ENCODE assay signal across 7 cellular contexts in genomic region chr16:66695474-66695934, GRCh38. TPM values are rescaled to one million over a fixed set of nuclear protein-coding genes. Genes with fewer than 3 reads are reported as not detected.
DNase-seq lines count a peak whose midpoint lies in the region; ATAC-seq and TF ChIP-seq lines count a peak whose summit lies in the region.

No MANE protein-coding gene starts in this region.

- H3K36me3 ChIP-seq in HCT116 (ENCODE audit: control insufficient read depth in 1 of 2, insufficient read depth in 2 of 2, low read length in 2 of 2), result no peaks in the 10 kb centered on the region
- no peaks in the 10 kb centered on the region for H3K36me3 ChIP-seq in fibroblast of lung (ENCODE audit: control insufficient read depth, insufficient read depth, low read length)
- no peaks in the 10 kb centered on the region for H3K36me3 ChIP-seq in prostate gland

- H2AFZ ChIP-seq in HCT116 (ENCODE audit: low read depth, low read length, poor library complexity, severe bottlenecking) (no peak overlapping the region), fibroblast of lung (ENCODE audit: low read length) (peak overlapping the region; percentile 31)

- H3K27me3 ChIP-seq in HCT116 (ENCODE audit: insufficient read depth, low read length), result no peaks in the 10 kb centered on the region
- H3K27me3 ChIP-seq in fibroblast of lung (ENCODE audit: control insufficient read depth, insufficient read depth, low read length), result no peaks in the 10 kb centered on the region
- H3K27me3 ChIP-seq in prostate gland (replicated peaks; ENCODE audit: insufficient read depth), result no peaks in the 10 kb centered on the region

- ATAC-seq in HCT116 (no peak), HG02759 (IDR thresholded peaks at IDR 0.05; ENCODE audit: unreplicated experiment) (no peak)

- H3K9ac ChIP-seq in HCT116 (ENCODE audit: low read length) (peak overlapping the region; percentile 73), fibroblast of lung (ENCODE audit: insufficient read depth, low read length) (peak overlapping the region; percentile 59)

- TF ChIP-seq POLR2A in HCT116 (IDR thresholded peaks at IDR 0.05; ENCODE audit: borderline replicate concordance, extremely low read depth, insufficient read depth, insufficient read length), result no peak
- no peak for TF ChIP-seq POLR2A in prostate gland (IDR thresholded peaks at IDR 0.05)

- DNase-seq in HCT116 (ENCODE audit: low read depth, low spot score) (no peak), SKM-1 (lab: John Stamatoyannopoulos, UW; ENCODE audit: unreplicated experiment) (peak; percentile 31), fibroblast of lung (ENCODE audit: low read depth in 2 of 2) (no peak), prostate gland (ENCODE audit: low spot score) (peak; percentile 31), NK-92 (lab: John Stamatoyannopoulos, UW; ENCODE audit: unreplicated experiment) (no peak), SHP77 treated with DMSO at 0.1 percent for 48 hours (lab: John Stamatoyannopoulos, UW) (no peak)

- H3K27ac ChIP-seq in HCT116 (ENCODE audit: low read depth, low read length) (peak overlapping the region; percentile 89), fibroblast of lung (ENCODE audit: insufficient read depth, low read length) (no peak overlapping the region), prostate gland (peak overlapping the region; percentile 81 to 90)

- POLR2A ChIA-PET in HCT116 (lab: Charles Lee), result no interaction called here

- CTCF ChIA-PET in HCT116 (lab: Charles Lee), result interaction anchor here (1.4 to 2.9 kb wide), 2 partner anchors 87 to 135 kb away, joined by 5 to 10 read pairs; partner anchors contain the start of gene NAE1

- intact Hi-C loops in HCT116 (cut with micrococcal nuclease) (no loop called here), prostate gland (cut with DNase I) (loop anchor here (5.0 kb wide), 1 partner anchor 33 kb away; no protein-coding TSS in a partner anchor)

- H4K20me1 ChIP-seq in HCT116 (ENCODE audit: insufficient read depth), result no peaks in the 10 kb centered on the region; the same call in 1 of the 2 replicates
- H4K20me1 ChIP-seq in fibroblast of lung (ENCODE audit: control insufficient read depth, extremely low read depth, insufficient read depth, low read length), result no peaks in the 10 kb centered on the region

- H3K4me3 ChIP-seq in HCT116 (replicated peaks in 1 of 2; ENCODE audit: low read depth in 1 of 2, low read length in 2 of 2) (peak overlapping the region; percentile 83 to 88), fibroblast of lung (replicated peaks in 1 of 4; ENCODE audit: control extremely low read depth in 1 of 4, insufficient read depth in 1 of 4, low read depth in 3 of 4, low read length in 4 of 4) (peak overlapping the region; percentile 49 to 66 (median 58)), prostate gland (peak overlapping the region; percentile 65 to 76)

- no peaks in the 10 kb centered on the region for H3K9me2 ChIP-seq in HCT116 (ENCODE audit: insufficient read depth)

- H3K79me2 ChIP-seq in HCT116 (ENCODE audit: insufficient read depth, low read length) (peaks cover 57% of the 10 kb centered on the region), fibroblast of lung (ENCODE audit: control insufficient read depth, insufficient read depth, low read length) (no peaks in the 10 kb centered on the region)

- TSS peak; percentile 53 for BruUV-seq in HCT116 (replicated peaks; lab: Mats Ljungman, UMichigan)

- TF ChIP-seq RAD21 in HCT116 (IDR thresholded peaks at IDR 0.05; ENCODE audit: low read depth), result no peak

- 15% methylated on average over 8 of the region's 8 CpGs for WGBS in prostate gland

- H3K4me2 ChIP-seq in HCT116 (ENCODE audit: low read length) (peak overlapping the region; percentile 83), fibroblast of lung (ENCODE audit: extremely low read depth, insufficient read depth, low read length) (peak overlapping the region; percentile 93)

- TF ChIP-seq CTCF in HCT116 (IDR thresholded peaks at IDR 0.05 in 2 of 3, conservative IDR thresholded peaks at IDR 0.05 in 1 of 3; ENCODE audit: borderline replicate concordance in 1 of 3, insufficient read depth in 1 of 3, low read depth in 2 of 3, low read length in 2 of 3) (no peak), fibroblast of lung (conservative IDR thresholded peaks at IDR 0.05 in 1 of 2, IDR thresholded peaks at IDR 0.05 in 1 of 2; ENCODE audit: low read depth in 1 of 2, low read length in 2 of 2) (no peak), prostate gland (IDR thresholded peaks at IDR 0.05) (no peak)

- H3K9me3 ChIP-seq in HCT116 (ENCODE audit: control insufficient read depth in 1 of 2, insufficient read depth in 1 of 2, low read depth in 1 of 2, low read length in 2 of 2) (no peaks in the 10 kb centered on the region), fibroblast of lung (ENCODE audit: control insufficient read depth, insufficient read depth, low read depth, low read length) (no peaks in the 10 kb centered on the region), prostate gland (no peaks in the 10 kb centered on the region)

- RAD21 ChIA-PET in HCT116 (lab: Charles Lee; ENCODE audit: low non-redundant PET in 1 of 2, low total read pairs in 2 of 2, uncharacterized antibody in 2 of 2, unreplicated experiment in 2 of 2), result interaction anchor here in 1 of 2 experiments (0.6 kb wide), 1 partner anchor 32 kb away, joined by 3 read pairs; no protein-coding TSS in a partner anchor

- peaks cover 6 to 20% of the 10 kb centered on the region in 2 experiments; a peak in 3 of 4 replicates for H3K4me1 ChIP-seq in HCT116 (ENCODE audit: control insufficient read depth in 1 of 2, insufficient read depth in 2 of 2, low read length in 2 of 2)
- no peaks in the 10 kb centered on the region for H3K4me1 ChIP-seq in fibroblast of lung (ENCODE audit: control insufficient read depth, extremely low read depth, insufficient read depth, low read length)
- H3K4me1 ChIP-seq in prostate gland (replicated peaks), result no peaks in the 10 kb centered on the region

TF ChIP-seq in HCT116, 20 proteins besides CTCF, POLR2A, EP300 and RAD21:
- TF ChIP-seq ZNF274 (IDR thresholded peaks at IDR 0.05; ENCODE audit: low read depth, low read length), result no peak
- no peak for TF ChIP-seq REST (IDR thresholded peaks at IDR 0.05; ENCODE audit: low read depth)
- no peak for TF ChIP-seq TCF7L2 (IDR thresholded peaks at IDR 0.05; ENCODE audit: borderline replicate concordance, extremely low read depth, insufficient read depth, insufficient read length)
- no peak for TF ChIP-seq SIN3A (IDR thresholded peaks at IDR 0.05; ENCODE audit: low read depth)
- no peak for TF ChIP-seq ZFX (IDR thresholded peaks at IDR 0.05)
- TF ChIP-seq SRF (IDR thresholded peaks at IDR 0.05; ENCODE audit: low read depth), result no peak
- TF ChIP-seq EZH2 (IDR thresholded peaks at IDR 0.05), result no peak
- no peak for TF ChIP-seq EGR1 (IDR thresholded peaks at IDR 0.05; ENCODE audit: low read depth)
- no peak for TF ChIP-seq ATF3 (IDR thresholded peaks at IDR 0.05)

RNA-seq across cellular contexts. Expression of gene CMTM4, which starts 1.0 kb away (rescaled TPM):
- total RNA-seq in HCT116 (2021; ENCODE audit: unreplicated experiment), result 77.8 TPM
- 35.7 and 42.5 TPM in 2 replicates for polyA plus RNA-seq in HCT116 (2012)
- total RNA-seq in fibroblast of lung, result 6.9 and 10.2 TPM in 2 replicates
- polyA plus RNA-seq in fibroblast of lung, result 6.9 and 12.8 TPM in 2 replicates
- polyA plus RNA-seq in fibroblast of lung (2012), result 5.4 and 10.5 TPM in 2 replicates
- polyA minus RNA-seq in fibroblast of lung (ENCODE audit: low replicate concordance), result 10.2 and 18.7 TPM in 2 replicates
- 10 to 100 TPM; 46.9 to 57.7 TPM for total RNA-seq in prostate gland

RNA-seq across cellular contexts. Expression of gene DYNC1LI2, which starts 55.9 kb away (rescaled TPM):
- total RNA-seq in HCT116 (2021; ENCODE audit: unreplicated experiment) (92.8 TPM), fibroblast of lung (115 and 173 TPM in 2 replicates), prostate gland (100 to 1,000 TPM in 1 of 2 donors, 10 to 100 TPM in 1; 98.1 to 149 TPM)
- polyA plus RNA-seq in HCT116 (2012), result 33.8 and 38.5 TPM in 2 replicates
- polyA plus RNA-seq in fibroblast of lung, result 78.5 and 83.3 TPM in 2 replicates
- 59.8 and 68.3 TPM in 2 replicates for polyA plus RNA-seq in fibroblast of lung (2012)
- 36.1 and 57.3 TPM in 2 replicates for polyA minus RNA-seq in fibroblast of lung (ENCODE audit: low replicate concordance)

Comparison
In these comparisons a context has a peak if more than half of its experiments do, and no peak if none do; other contexts are left out.
1. DNase-seq: peak in SKM-1 (single experiment) and prostate gland (single experiment); none in HCT116 (single experiment), fibroblast of lung (0 of 2), NK-92 (single experiment) and SHP77 treated with DMSO at 0.1 percent for 48 hours (single experiment).
2. Peak in every context shown above with its lines, with median percentiles within 50 percentile points of each other: H3K4me3 ChIP-seq.